Comparison of ENCODE assay signal across 26 cellular contexts in genomic region chr3:52856666-52857065, GRCh38. TPM values are rescaled to one million over a fixed set of nuclear protein-coding genes. Genes with fewer than 3 reads are reported as not detected.
"Had no signal": no experiment of that assay in that cellular context is flagged by ENCODE, and none has a peak within 500 bp of the region (broad histone marks: within the 10 kb centered on the region; RNA-seq: fewer than 3 reads in every experiment).

No MANE protein-coding gene starts in this region.

- ATAC-seq: activated CD4-positive, CD25-positive, alpha-beta regulatory T cell treated with anti-CD3 and anti-CD28 coated beads, Interleukin-2, amount 50 U/mL, for 24 hours; left lobe of liver; naive thymus-derived CD8-positive, alpha-beta T cell; stimulated activated naive CD8-positive, alpha-beta T cell treated with anti-CD3 and anti-CD28 coated beads, Interleukin-15, Interleukin-2, amounts not matched to agents 100 U/mL and 50 U/mL, for 24 hours had no signal

- H3K4me3 Mint-ChIP-seq: activated CD4-positive, alpha-beta T cell treated with anti-CD3 and anti-CD28 coated beads, Interleukin-2, amount 10 ng/mL, durations not matched to agents 7 days and 5 days; activated naive CD4-positive, alpha-beta T cell treated with anti-CD3 and anti-CD28 coated beads, Interleukin-2, amount 50 U/mL, for 24 hours; dendritic cell treated with granulocyte-macrophage colony-stimulating factor and Interleukin-4, amounts not matched to agents 40 ng/mL and 50 ng/mL, for 4 days; immature natural killer cell; mesothelial cell of epicardium; naive thymus-derived CD8-positive, alpha-beta T cell had no signal

- H3K4me3 ChIP-seq: prostate gland, right atrium auricular region, spleen, thyroid gland had no signal

- H3K27me3 ChIP-seq: brain microvascular endothelial cell, right atrium auricular region, spleen, thyroid gland had no signal

- H3K9me3 Mint-ChIP-seq: activated CD4-positive, alpha-beta T cell treated with anti-CD3 and anti-CD28 coated beads, Interleukin-2, amount 10 ng/mL, durations not matched to agents 7 days and 5 days; activated naive CD4-positive, alpha-beta T cell treated with anti-CD3 and anti-CD28 coated beads, Interleukin-2, amount 50 U/mL, for 24 hours; dendritic cell treated with granulocyte-macrophage colony-stimulating factor and Interleukin-4, amounts not matched to agents 40 ng/mL and 50 ng/mL, for 4 days; immature natural killer cell; mesothelial cell of epicardium; naive thymus-derived CD8-positive, alpha-beta T cell had no signal

- H3K27me3 Mint-ChIP-seq: activated CD4-positive, alpha-beta T cell treated with anti-CD3 and anti-CD28 coated beads, Interleukin-2, amount 10 ng/mL, durations not matched to agents 7 days and 5 days; activated naive CD4-positive, alpha-beta T cell treated with anti-CD3 and anti-CD28 coated beads, Interleukin-2, amount 50 U/mL, for 24 hours; dendritic cell treated with granulocyte-macrophage colony-stimulating factor and Interleukin-4, amounts not matched to agents 40 ng/mL and 50 ng/mL, for 4 days; naive thymus-derived CD8-positive, alpha-beta T cell had no signal

- H3K4me1 ChIP-seq: prostate gland, right atrium auricular region, spleen, thyroid gland had no signal

- H3K27ac ChIP-seq: brain microvascular endothelial cell, prostate gland, right atrium auricular region, spleen, thyroid gland, VCaP had no signal

- H3K9me3 ChIP-seq: prostate gland, right atrium auricular region, spleen, thyroid gland had no signal

- H3K27ac Mint-ChIP-seq: activated CD4-positive, alpha-beta T cell treated with anti-CD3 and anti-CD28 coated beads, Interleukin-2, amount 10 ng/mL, durations not matched to agents 7 days and 5 days; activated naive CD4-positive, alpha-beta T cell treated with anti-CD3 and anti-CD28 coated beads, Interleukin-2, amount 50 U/mL, for 24 hours; dendritic cell treated with granulocyte-macrophage colony-stimulating factor and Interleukin-4, amounts not matched to agents 40 ng/mL and 50 ng/mL, for 4 days; immature natural killer cell; mesothelial cell of epicardium had no signal

- H3K36me3 ChIP-seq: prostate gland had no signal

- H3K4me1 Mint-ChIP-seq: activated CD4-positive, alpha-beta T cell treated with anti-CD3 and anti-CD28 coated beads, Interleukin-2, amount 10 ng/mL, durations not matched to agents 7 days and 5 days; activated naive CD4-positive, alpha-beta T cell treated with anti-CD3 and anti-CD28 coated beads, Interleukin-2, amount 50 U/mL, for 24 hours; mesothelial cell of epicardium had no signal

- DNase-seq: activated CD4-positive, alpha-beta T cell treated with anti-CD3 and anti-CD28 coated beads, Interleukin-2, amount 10 ng/mL, durations not matched to agents 7 days and 5 days; activated gamma-delta T cell treated with Interleukin-2 at 50 U/mL for 16 hours; activated T-cell treated with anti-CD3 and anti-CD28 coated beads, Interleukin-2, amount 50 U/mL, for 1 hour; aorta; brain microvascular endothelial cell; caudate nucleus; effector CD4-positive, alpha-beta T cell; erythroblast; foreskin fibroblast; immature natural killer cell; naive thymus-derived CD8-positive, alpha-beta T cell; stimulated activated CD4-positive, alpha-beta T cell treated with anti-CD3 and anti-CD28 coated beads, Interleukin-4, amount 100 ng/mL, for 1 hour; stimulated activated naive CD8-positive, alpha-beta T cell treated with anti-CD3 and anti-CD28 coated beads, Interleukin-15, Interleukin-2, amounts not matched to agents 100 U/mL and 50 U/mL, for 24 hours; substantia nigra; thyroid gland had no signal

RNA-seq across cellular contexts. Expression of gene MUSTN1, which starts 21.8 kb away (rescaled TPM):
- total RNA-seq: fibroblast of lung, kidney epithelial cell had no signal
- polyA plus RNA-seq: immature natural killer cell had no signal
